In genomic region chr1:172465617-172466016, GRCh38 we compare ENCODE assay signal across 27 cellular contexts. TPM values are rescaled to one million over a fixed set of nuclear protein-coding genes. Genes with fewer than 3 reads are reported as not detected.
"Had no signal": no experiment of that assay in that cellular context is flagged by ENCODE, and none has a peak within 500 bp of the region (broad histone marks: within the 10 kb centered on the region; RNA-seq: fewer than 3 reads in every experiment).

No MANE protein-coding gene starts in this region.

- DNase-seq: activated B cell treated with CpG ODN at 0.5 μM for 24 hours; activated CD4-positive, alpha-beta T cell treated with anti-CD3 and anti-CD28 coated beads for 1 hour; activated CD4-positive, alpha-beta T cell treated with anti-CD3 and anti-CD28 coated beads, Interleukin-2, amount 10 ng/mL, durations not matched to agents 24 days and 14 days; activated CD4-positive, alpha-beta T cell treated with anti-CD3 and anti-CD28 coated beads, Interleukin-2, amount 50 U/mL, for 48 hours; activated CD8-positive, alpha-beta memory T cell treated with anti-CD3 and anti-CD28 coated beads for 24 hours; activated effector memory CD4-positive, alpha-beta T cell treated with anti-CD3 and anti-CD28 coated beads, Interleukin-2, amount 50 U/mL, for 16 hours; activated naive CD4-positive, alpha-beta T cell treated with Interleukin-2 at 50 U/mL for 16 hours; activated naive CD8-positive, alpha-beta T cell treated with anti-CD3 and anti-CD28 coated beads, Interleukin-2, amount 50 U/mL, for 24 hours; activated T-cell treated with anti-CD3 and anti-CD28 coated beads, Interleukin-2, amount 50 U/mL, for 4 hours; amniotic stem cell; MG63; NCI-H1105; NCI-H1436; NCI-H187; NCI-H2081; NCI-H510A treated with DMSO at 0.1 percent for 48 hours; NCI-H69; SIG-M5; T-cell; T-helper 2 cell; T1000 had no signal

- H3K27me3 Mint-ChIP-seq: activated naive CD8-positive, alpha-beta T cell treated with anti-CD3 and anti-CD28 coated beads, Interleukin-2, amount 50 U/mL, for 24 hours; brain had no signal

- H3K36me3 ChIP-seq: ascending aorta, MG63 had no signal

- H3K27ac ChIP-seq: ascending aorta had no signal

- H3K36me3 Mint-ChIP-seq: activated naive CD4-positive, alpha-beta T cell treated with anti-CD3 and anti-CD28 coated beads, Interleukin-2, amount 50 U/mL, for 72 hours; brain; T-cell had no signal

- H3K4me3 Mint-ChIP-seq: activated B cell treated with CpG ODN at 0.5 μM for 24 hours; activated CD4-positive, alpha-beta T cell treated with anti-CD3 and anti-CD28 coated beads, Interleukin-2, amount 10 ng/mL, durations not matched to agents 24 days and 14 days; activated naive CD8-positive, alpha-beta T cell treated with anti-CD3 and anti-CD28 coated beads, Interleukin-2, amount 50 U/mL, for 24 hours; activated T-cell treated with anti-CD3 and anti-CD28 coated beads, Interleukin-2, amount 50 U/mL, for 4 hours; brain; T-cell had no signal

- H3K4me1 ChIP-seq: ascending aorta had no signal

- H3K9me3 Mint-ChIP-seq: activated B cell treated with CpG ODN at 0.5 μM for 24 hours; activated CD4-positive, alpha-beta T cell treated with anti-CD3 and anti-CD28 coated beads, Interleukin-2, amount 10 ng/mL, durations not matched to agents 24 days and 14 days; activated naive CD4-positive, alpha-beta T cell treated with anti-CD3 and anti-CD28 coated beads, Interleukin-2, amount 50 U/mL, for 72 hours; activated naive CD8-positive, alpha-beta T cell treated with anti-CD3 and anti-CD28 coated beads, Interleukin-2, amount 50 U/mL, for 24 hours; activated T-cell treated with anti-CD3 and anti-CD28 coated beads, Interleukin-2, amount 50 U/mL, for 4 hours; brain; T-cell had no signal

- H3K27me3 ChIP-seq: ascending aorta, MG63 had no signal

- FAIRE-seq: RCC 7860, TTC549 had no signal

- H3K4me3 ChIP-seq: ascending aorta, MG63 had no signal

- H3K27ac Mint-ChIP-seq: activated B cell treated with CpG ODN at 0.5 μM for 24 hours; activated CD4-positive, alpha-beta T cell treated with anti-CD3 and anti-CD28 coated beads, Interleukin-2, amount 10 ng/mL, durations not matched to agents 24 days and 14 days; activated naive CD4-positive, alpha-beta T cell treated with anti-CD3 and anti-CD28 coated beads, Interleukin-2, amount 50 U/mL, for 72 hours; activated naive CD8-positive, alpha-beta T cell treated with anti-CD3 and anti-CD28 coated beads, Interleukin-2, amount 50 U/mL, for 24 hours; T-cell had no signal

- H3K9me3 ChIP-seq: ascending aorta, MG63 had no signal

- H3K4me1 Mint-ChIP-seq: activated B cell treated with CpG ODN at 0.5 μM for 24 hours; activated CD4-positive, alpha-beta T cell treated with anti-CD3 and anti-CD28 coated beads, Interleukin-2, amount 10 ng/mL, durations not matched to agents 24 days and 14 days; activated naive CD8-positive, alpha-beta T cell treated with anti-CD3 and anti-CD28 coated beads, Interleukin-2, amount 50 U/mL, for 24 hours; T-cell had no signal

- ATAC-seq: activated naive CD4-positive, alpha-beta T cell treated with anti-CD3 and anti-CD28 coated beads, Interleukin-2, amount 50 U/mL, for 72 hours; activated naive CD8-positive, alpha-beta T cell treated with anti-CD3 and anti-CD28 coated beads, Interleukin-2, amount 50 U/mL, for 24 hours; activated T-cell treated with anti-CD3 and anti-CD28 coated beads, Interleukin-2, amount 50 U/mL, for 4 hours; T-cell had no signal

RNA-seq across cellular contexts. Expression of gene C1orf105, which starts 45.1 kb away (rescaled TPM):
- total RNA-seq: activated B cell treated with CpG ODN at 0.5 μM for 24 hours; activated CD4-positive, alpha-beta T cell treated with anti-CD3 and anti-CD28 coated beads, Interleukin-2, amount 10 ng/mL, durations not matched to agents 24 days and 14 days; activated naive CD4-positive, alpha-beta T cell treated with anti-CD3 and anti-CD28 coated beads, Interleukin-2, amount 50 U/mL, for 72 hours; activated T-cell treated with anti-CD3 and anti-CD28 coated beads, Interleukin-2, amount 50 U/mL, for 4 hours; ascending aorta; PC-3; T-cell had no signal
